ENCODE assay signal across 15 cellular contexts in genomic region chr1:94658221-94658620, GRCh38.
DNase-seq lines count a peak whose midpoint lies in the region; ATAC-seq, FAIRE-seq and TF ChIP-seq lines count a peak whose summit lies in the region.
"Had no signal": no experiment of that assay in that cellular context is flagged by ENCODE, and none has a peak within 500 bp of the region (broad histone marks: within the 10 kb centered on the region; RNA-seq: fewer than 3 reads in every experiment).

No MANE protein-coding gene starts in this region.

- H3K27ac ChIP-seq in H9 (ENCODE audit: insufficient read length, low read depth, low read length) (peak overlapping the region; percentile 64), hepatocyte (peak overlapping the region; percentile 71), small intestine (ENCODE audit: low read depth in 1 of 2, low read length in 1 of 2) (peak overlapping the region; percentile 37 to 66), gastrocnemius medialis (no peak overlapping the region)
- H3K27ac ChIP-seq: parathyroid adenoma had no signal

- no peak overlapping the region for H2BK12ac ChIP-seq in H9 (ENCODE audit: insufficient read length, low read depth, low read length)

- H3K4me3 Mint-ChIP-seq in H9: no peak overlapping the region

- H3K4ac ChIP-seq in H9 (ENCODE audit: low read depth, low read length): no peak overlapping the region

- H3K4me3 ChIP-seq in hepatocyte (no peak overlapping the region), small intestine (ENCODE audit: low read depth in 1 of 2, low read length in 2 of 2) (no peak overlapping the region), gastrocnemius medialis (no peak overlapping the region)

- no peak overlapping the region for H2BK20ac ChIP-seq in H9 (ENCODE audit: low read depth, low read length, poor library complexity, severe bottlenecking)

- H3K4me1 Mint-ChIP-seq in H9: peaks cover 66% of the 10 kb centered on the region in 2 experiments

- H2BK15ac ChIP-seq in H9 (ENCODE audit: low read depth, low read length): no peak overlapping the region

- H3K79me1 ChIP-seq in H9 (ENCODE audit: insufficient read depth, low read depth, low read length, poor library complexity, severe bottlenecking): no peaks in the 10 kb centered on the region

- ATAC-seq in HG02678 (IDR thresholded peaks at IDR 0.05; ENCODE audit: unreplicated experiment): no peak
- ATAC-seq in gastrocnemius medialis: no peak

- H2AFZ ChIP-seq in H9 (ENCODE audit: low read length): no peak overlapping the region
- no peak overlapping the region for H2AFZ ChIP-seq in hepatocyte
- H2AFZ ChIP-seq: parathyroid adenoma had no signal

- H3K27me3 ChIP-seq in H9 (ENCODE audit: insufficient read depth, low read length) (no peaks in the 10 kb centered on the region), hepatocyte (no peaks in the 10 kb centered on the region), small intestine (ENCODE audit: control insufficient read depth in 2 of 2, insufficient read depth in 2 of 2, low read length in 2 of 2) (no peaks in the 10 kb centered on the region), gastrocnemius medialis (no peaks in the 10 kb centered on the region)

- in situ Hi-C loops in gastrocnemius medialis (cut with MboI; ENCODE audit: low sequenced_read_pairs in 4 of 4): no loop called here

- no peaks in the 10 kb centered on the region for H3K79me2 ChIP-seq in H9 (ENCODE audit: insufficient read depth, low read length)
- H3K79me2 ChIP-seq in hepatocyte: no peaks in the 10 kb centered on the region
- H3K79me2 ChIP-seq: parathyroid adenoma had no signal

- DNase-seq in H9: no peak
- DNase-seq in astrocyte of the hippocampus (ENCODE audit: low read depth, low spot score): peak; percentile 52
- peak; percentile 64 for DNase-seq in hepatocyte (ENCODE audit: low spot score)
- DNase-seq in small intestine: peak; percentile 83
- no peak for DNase-seq in HuH-7.5 (ENCODE audit: low spot score)
- no peak for DNase-seq in gastrocnemius medialis
- DNase-seq in activated CD8-positive, alpha-beta memory T cell treated with anti-CD3 and anti-CD28 coated beads, Interleukin-2, amount 50 U/mL, for 48 hours: no peak
- DNase-seq: activated CD4-positive, CD25-positive, alpha-beta regulatory T cell treated with anti-CD3 and anti-CD28 coated beads, Interleukin-2, amount 50 U/mL, for 72 hours; activated naive CD4-positive, alpha-beta T cell; DMS153; Kasumi-1; NCI-H446 treated with DMSO at 0.1 percent for 48 hours; SIG-M5 had no signal

- H3K4me2 ChIP-seq in H9 (ENCODE audit: insufficient read depth, insufficient read length, low read length) (no peak overlapping the region), hepatocyte (no peak overlapping the region)

- H4K20me1 ChIP-seq in H9 (ENCODE audit: control insufficient read depth, insufficient read depth, insufficient read length): no peaks in the 10 kb centered on the region
- no peaks in the 10 kb centered on the region for H4K20me1 ChIP-seq in hepatocyte (ENCODE audit: insufficient read depth, poor library complexity, severe bottlenecking)

- TF ChIP-seq CTCF in H9 (conservative IDR thresholded peaks at IDR 0.05): no peak
- no peak for TF ChIP-seq CTCF in hepatocyte (IDR thresholded peaks at IDR 0.05; ENCODE audit: poor library complexity)
- TF ChIP-seq CTCF in gastrocnemius medialis (IDR thresholded peaks at IDR 0.05 in 4 of 5, conservative IDR thresholded peaks at IDR 0.05 in 1 of 5): no peak

- intact Hi-C loops in gastrocnemius medialis (cut with DNase I; ENCODE audit: low total_unique reads): no loop called here

- H3K27me3 Mint-ChIP-seq in H9 (ENCODE audit: low read depth): no peaks in the 10 kb centered on the region

- peak overlapping the region; percentile 73 for H2BK5ac ChIP-seq in H9 (ENCODE audit: insufficient read length, low read length)

- H3K18ac ChIP-seq in H9 (ENCODE audit: insufficient read length, low read depth, low read length): peak overlapping the region; percentile 81

- no peak overlapping the region for H3K23ac ChIP-seq in H9 (ENCODE audit: insufficient read length, low read depth, low read length)

- peak overlapping the region; percentile 82 to 98 (median 98) for H3K27ac Mint-ChIP-seq in H9

- no peak overlapping the region for H4K91ac ChIP-seq in H9 (ENCODE audit: insufficient read length, low read depth, low read length)

- H3K9me2 ChIP-seq in hepatocyte (replicated peaks; ENCODE audit: insufficient read depth): no peaks in the 10 kb centered on the region

- peak overlapping the region; percentile 9 for H2AK5ac ChIP-seq in H9 (ENCODE audit: insufficient read length, low read length)

- peak overlapping the region; percentile 87 for H4K5ac ChIP-seq in H9 (ENCODE audit: insufficient read length, low read depth, low read length)

- H3T11ph ChIP-seq in H9 (ENCODE audit: low read length): no peak overlapping the region

- H3K56ac ChIP-seq in H9 (ENCODE audit: insufficient read length, low read depth, low read length): no peak overlapping the region

- no peak for TF ChIP-seq POLR2A in gastrocnemius medialis (IDR thresholded peaks at IDR 0.05)

- peaks cover 10% of the 10 kb centered on the region for H3K4me1 ChIP-seq in H9 (ENCODE audit: insufficient read depth, low read length)
- H3K4me1 ChIP-seq in hepatocyte (ENCODE audit: insufficient read depth): peaks cover 30% of the 10 kb centered on the region
- H3K4me1 ChIP-seq in small intestine (ENCODE audit: control insufficient read depth in 2 of 2, insufficient read depth in 1 of 2, low read depth in 1 of 2, low read length in 1 of 2): peaks cover 0 to 2% of the 10 kb centered on the region in 2 donors
- H3K4me1 ChIP-seq in gastrocnemius medialis: no peaks in the 10 kb centered on the region
- H3K4me1 ChIP-seq: parathyroid adenoma had no signal

- no peak overlapping the region for H2BK120ac ChIP-seq in H9 (ENCODE audit: low read depth, low read length, poor library complexity, severe bottlenecking)

- no CpG with 5 or more reads among the region's 3 CpGs for WGBS in H9 (ENCODE audit: extremely low coverage, insufficient read length, low lambda C conversion rate)
- 34% methylated on average over 3 of the region's 3 CpGs for WGBS in hepatocyte (ENCODE audit: low lambda C conversion rate, missing lambda C conversion rate)
- 26 to 48% (median 26%) methylated on average over 3 of the region's 3 CpGs for WGBS in small intestine, 3 donors

- no peak overlapping the region for H4K8ac ChIP-seq in H9 (replicated peaks; ENCODE audit: insufficient read length, low read depth, low read length)

- H3K36me3 Mint-ChIP-seq in H9 (ENCODE audit: insufficient read depth in 1 of 3, low read depth in 3 of 3): peaks cover 0 to 9% (median 2%) of the 10 kb centered on the region in 3 experiments; a peak in 3 of 7 replicates

- no peak overlapping the region for H3K9ac ChIP-seq in H9 (ENCODE audit: extremely low read depth, insufficient read length, low read length)
- H3K9ac ChIP-seq: parathyroid adenoma had no signal

- peak overlapping the region; percentile 53; the same call in 1 of the 2 replicates for H3K14ac ChIP-seq in H9 (ENCODE audit: insufficient read depth, low read length)

- no peaks in the 10 kb centered on the region for H3K23me2 ChIP-seq in H9 (ENCODE audit: insufficient read length, low read depth, low read length, poor library complexity, severe bottlenecking)

- FAIRE-seq in small intestine (lab: Jason Lieb, UNC): no peak

- H3K9me3 ChIP-seq in H9 (ENCODE audit: control insufficient read depth, low read depth, low read length) (no peaks in the 10 kb centered on the region), hepatocyte (ENCODE audit: low read depth) (no peaks in the 10 kb centered on the region), small intestine (ENCODE audit: control insufficient read depth, low read depth) (no peaks in the 10 kb centered on the region), gastrocnemius medialis (no peaks in the 10 kb centered on the region)

- no peaks in the 10 kb centered on the region for H3K9me3 Mint-ChIP-seq in H9

- H3K36me3 ChIP-seq in hepatocyte (replicated peaks; ENCODE audit: insufficient read depth, low read depth) (no peaks in the 10 kb centered on the region), small intestine (ENCODE audit: control insufficient read depth in 2 of 2, insufficient read depth in 2 of 2, low read length in 2 of 2) (no peaks in the 10 kb centered on the region), gastrocnemius medialis (no peaks in the 10 kb centered on the region)

Comparison
In these comparisons a context has a peak if more than half of its experiments do, and no peak if none do; other contexts are left out.
1. DNase-seq: peak in astrocyte of the hippocampus (single experiment), hepatocyte (single experiment) and small intestine (single experiment); none in H9 (single experiment), HuH-7.5 (single experiment), gastrocnemius medialis (0 of 2) and activated CD8-positive, alpha-beta memory T cell treated with anti-CD3 and anti-CD28 coated beads, Interleukin-2, amount 50 U/mL, for 48 hours (single experiment).
2. H3K27ac ChIP-seq: peak in H9 (single experiment), hepatocyte (single experiment) and small intestine (2 of 2); none in gastrocnemius medialis (0 of 4).